ENCODE assay signal across 1 cellular context in genomic region chr9:108049671-108050494, GRCh38.
TF ChIP-seq lines count a peak whose summit lies in the region.

No MANE protein-coding gene starts in this region.

TF ChIP-seq in HCT116, 20 proteins besides CTCF, POLR2A, EP300 and RAD21:
- TF ChIP-seq ELF1 (IDR thresholded peaks at IDR 0.05; ENCODE audit: borderline replicate concordance, low read depth) (no peak), MAX (IDR thresholded peaks at IDR 0.05) (no peak), SIN3A (IDR thresholded peaks at IDR 0.05; ENCODE audit: low read depth) (no peak), YY1 (IDR thresholded peaks at IDR 0.05; ENCODE audit: extremely low read depth, insufficient replicate concordance, low read depth, low read length) (no peak), REST (IDR thresholded peaks at IDR 0.05; ENCODE audit: low read depth) (no peak), ZNF274 (IDR thresholded peaks at IDR 0.05; ENCODE audit: low read depth, low read length) (no peak), EZH2 (IDR thresholded peaks at IDR 0.05) (no peak), ZBTB33 (IDR thresholded peaks at IDR 0.05; ENCODE audit: extremely low read depth, insufficient replicate concordance, low read length) (no peak), EZH2phosphoT487 (IDR thresholded peaks at IDR 0.05; ENCODE audit: borderline replicate concordance) (no peak), SP1 (IDR thresholded peaks at IDR 0.05; ENCODE audit: low read depth) (no peak), JUND (IDR thresholded peaks at IDR 0.05) (no peak), ZFX (IDR thresholded peaks at IDR 0.05) (no peak), CEBPB (IDR thresholded peaks at IDR 0.05; ENCODE audit: low read depth) (no peak), EGR1 (IDR thresholded peaks at IDR 0.05; ENCODE audit: low read depth) (no peak), SRF (IDR thresholded peaks at IDR 0.05; ENCODE audit: low read depth) (no peak), POLR2AphosphoS5 (IDR thresholded peaks at IDR 0.05; ENCODE audit: low read depth, low read length) (no peak), TCF7L2 (IDR thresholded peaks at IDR 0.05; ENCODE audit: borderline replicate concordance, extremely low read depth, insufficient read depth, insufficient read length) (no peak), CBX3 (IDR thresholded peaks at IDR 0.05; ENCODE audit: low read depth) (no peak), FOSL1 (IDR thresholded peaks at IDR 0.05; ENCODE audit: low read depth) (no peak)
- TF ChIP-seq, protein P1, sequence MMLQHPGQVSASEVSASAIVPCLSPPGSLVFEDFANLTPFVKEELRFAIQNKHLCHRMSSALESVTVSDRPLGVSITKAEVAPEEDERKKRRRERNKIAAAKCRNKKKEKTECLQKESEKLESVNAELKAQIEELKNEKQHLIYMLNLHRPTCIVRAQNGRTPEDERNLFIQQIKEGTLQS (IDR thresholded peaks at IDR 0.05), result no peak
TF ChIP-seq in HCT116: peak in this region for 0.
